8 cellular contexts compared by ENCODE assay signal in the genomic region with DNA sequence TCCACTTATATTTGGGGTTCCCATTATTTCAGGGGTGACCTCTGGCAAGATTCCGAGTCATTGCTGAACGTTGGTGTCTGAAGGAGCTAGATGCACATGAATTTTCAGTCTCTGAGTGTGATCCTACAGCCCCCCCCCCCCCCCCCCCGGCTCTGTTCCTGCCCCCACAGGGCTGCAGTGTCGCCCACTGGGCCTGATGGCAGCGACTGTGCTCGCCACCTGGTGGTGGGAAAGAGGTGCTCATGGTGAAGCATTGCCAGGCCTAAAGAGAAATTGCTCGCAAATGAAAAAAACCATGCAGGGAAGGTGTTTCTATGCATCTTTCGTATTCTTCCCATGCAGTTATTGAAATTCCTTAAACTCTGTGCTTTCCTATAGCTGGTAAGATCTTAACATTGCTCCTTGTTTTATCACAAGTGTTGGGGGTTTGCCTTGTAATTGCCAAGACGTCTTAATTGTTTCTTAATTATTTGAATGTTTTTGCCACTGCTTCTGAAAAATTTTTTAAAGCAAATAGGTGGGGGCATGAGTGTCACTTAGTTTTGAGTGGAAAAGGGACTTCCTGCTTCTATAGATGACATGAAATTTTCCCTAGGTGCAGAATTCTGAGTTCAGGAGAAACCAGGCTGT.
DNase-seq lines count a peak whose midpoint lies in the region; ATAC-seq and TF ChIP-seq lines count a peak whose summit lies in the region.

No MANE protein-coding gene starts in this region.

- H4K91ac ChIP-seq in H9 (ENCODE audit: insufficient read length, low read depth, low read length) = no peak overlapping the region
- H4K91ac ChIP-seq in neuronal stem cell (ENCODE audit: low read depth, low read length, poor library complexity) = no peak overlapping the region

- no peaks in the 10 kb centered on the region for H3K27me3 Mint-ChIP-seq in H9 (ENCODE audit: low read depth)
- no peaks in the 10 kb centered on the region for H3K27me3 Mint-ChIP-seq in activated CD8-positive, alpha-beta T cell treated with anti-CD3 and anti-CD28 coated beads for 36 hours

- H2BK15ac ChIP-seq in H9 (ENCODE audit: low read depth, low read length) = no peak overlapping the region
- no peak overlapping the region for H2BK15ac ChIP-seq in neuronal stem cell (ENCODE audit: low read length)

- peaks cover 0 to 58% (median 0%) of the 10 kb centered on the region in 3 donors for H3K36me3 ChIP-seq in esophagus squamous epithelium
- H3K36me3 ChIP-seq in neuronal stem cell (replicated peaks in 1 of 2; ENCODE audit: control insufficient read depth in 2 of 2, insufficient read depth in 2 of 2, low read length in 2 of 2) = peaks cover 27 to 70% of the 10 kb centered on the region in 2 donors
- H3K36me3 ChIP-seq in vagina = peaks cover 0 to 9% of the 10 kb centered on the region in 2 donors

- TF ChIP-seq CTCF in H9 (conservative IDR thresholded peaks at IDR 0.05) (peak; percentile 82), esophagus squamous epithelium (IDR thresholded peaks at IDR 0.05) (peak; percentile 38 to 77 (median 64)), vagina (IDR thresholded peaks at IDR 0.05) (peak; percentile 13 to 75 (median 69))
- peak; percentile 68 for TF ChIP-seq CTCF in activated CD8-positive, alpha-beta T cell treated with anti-CD3 and anti-CD28 coated beads for 36 hours (IDR thresholded peaks at IDR 0.05)

- H3K23me2 ChIP-seq in H9 (ENCODE audit: insufficient read length, low read depth, low read length, poor library complexity, severe bottlenecking) = no peaks in the 10 kb centered on the region

- H3K79me2 ChIP-seq in H9 (ENCODE audit: insufficient read depth, low read length) = no peaks in the 10 kb centered on the region

- H3K36me3 Mint-ChIP-seq in H9 (ENCODE audit: insufficient read depth in 1 of 3, low read depth in 3 of 3) = peaks cover 16 to 67% (median 63%) of the 10 kb centered on the region in 3 experiments; a peak in 6 of 7 replicates
- no peaks in the 10 kb centered on the region for H3K36me3 Mint-ChIP-seq in activated CD8-positive, alpha-beta T cell treated with anti-CD3 and anti-CD28 coated beads for 36 hours (ENCODE audit: low read depth)

- H2AFZ ChIP-seq in H9 (ENCODE audit: low read length) = no peak overlapping the region
- no peak overlapping the region for H2AFZ ChIP-seq in neuronal stem cell (ENCODE audit: low read length)

- H2BK20ac ChIP-seq in H9 (ENCODE audit: low read depth, low read length, poor library complexity, severe bottlenecking) = no peak overlapping the region

- WGBS in H9 (ENCODE audit: extremely low coverage, insufficient read length, low lambda C conversion rate) = no CpG with 5 or more reads among the region's 9 CpGs
- 28 to 45% methylated on average over 6 to 8 of the region's 9 CpGs for WGBS in esophagus squamous epithelium, 2 donors
- WGBS in neuronal stem cell (ENCODE audit: extremely low coverage in 2 of 2, insufficient read length in 2 of 2, insufficient replicate concordance in 1 of 2), 2 donors = no CpG with 5 or more reads among the region's 9 CpGs

- H3K18ac ChIP-seq in H9 (ENCODE audit: insufficient read length, low read depth, low read length) (no peak overlapping the region), neuronal stem cell (ENCODE audit: low read length) (no peak overlapping the region)

- H4K8ac ChIP-seq in H9 (replicated peaks; ENCODE audit: insufficient read length, low read depth, low read length) = no peak overlapping the region
- H4K8ac ChIP-seq in neuronal stem cell (ENCODE audit: low read depth, low read length) = no peak overlapping the region

- no peaks in the 10 kb centered on the region for H4K20me1 ChIP-seq in H9 (ENCODE audit: control insufficient read depth, insufficient read depth, insufficient read length)

- H3K79me1 ChIP-seq in H9 (ENCODE audit: insufficient read depth, low read depth, low read length, poor library complexity, severe bottlenecking) (no peaks in the 10 kb centered on the region), neuronal stem cell (ENCODE audit: low read depth, low read length) (no peaks in the 10 kb centered on the region)

- H2AK5ac ChIP-seq in H9 (ENCODE audit: insufficient read length, low read length) (no peak overlapping the region), neuronal stem cell (ENCODE audit: low read depth, low read length) (no peak overlapping the region)

- H3K4me3 ChIP-seq in esophagus squamous epithelium (no peak overlapping the region), neuronal stem cell (ENCODE audit: low read length in 2 of 2) (no peak overlapping the region), vagina (no peak overlapping the region)

- H3K9me3 Mint-ChIP-seq in H9 = no peaks in the 10 kb centered on the region
- H3K9me3 Mint-ChIP-seq in activated CD8-positive, alpha-beta T cell treated with anti-CD3 and anti-CD28 coated beads for 36 hours = no peaks in the 10 kb centered on the region

- H3K27ac ChIP-seq in H9 (ENCODE audit: insufficient read length, low read depth, low read length) (no peak overlapping the region), esophagus squamous epithelium (peak overlapping the region in 1 of 4 donors; percentile 2), neuronal stem cell (replicated peaks; ENCODE audit: low read length) (no peak overlapping the region), vagina (peak overlapping the region; percentile 37)

- POLR2A ChIA-PET in activated CD8-positive, alpha-beta T cell treated with anti-CD3 and anti-CD28 coated beads for 36 hours (lab: Charles Lee) = no interaction called here

- H3K9me3 ChIP-seq in H9 (ENCODE audit: control insufficient read depth, low read depth, low read length) (no peaks in the 10 kb centered on the region), esophagus squamous epithelium (no peaks in the 10 kb centered on the region), neuronal stem cell (replicated peaks in 1 of 2; ENCODE audit: control insufficient read depth in 2 of 2, insufficient read depth in 1 of 2, low read depth in 1 of 2, low read length in 2 of 2) (no peaks in the 10 kb centered on the region), vagina (no peaks in the 10 kb centered on the region)

- no peak overlapping the region for H2BK120ac ChIP-seq in H9 (ENCODE audit: low read depth, low read length, poor library complexity, severe bottlenecking)
- no peak overlapping the region for H2BK120ac ChIP-seq in neuronal stem cell (ENCODE audit: low read depth, low read length)

- no peak overlapping the region for H4K5ac ChIP-seq in H9 (ENCODE audit: insufficient read length, low read depth, low read length)

- TF ChIP-seq POLR2A in esophagus squamous epithelium (IDR thresholded peaks at IDR 0.05) = no peak
- no peak for TF ChIP-seq POLR2A in vagina (IDR thresholded peaks at IDR 0.05)

- H3K9ac ChIP-seq in H9 (ENCODE audit: extremely low read depth, insufficient read length, low read length) (no peak overlapping the region), neuronal stem cell (ENCODE audit: low read depth, low read length, poor library complexity) (no peak overlapping the region)

- H3T11ph ChIP-seq in H9 (ENCODE audit: low read length) = no peak overlapping the region

- DNase-seq in NCI-H1436 (lab: John Stamatoyannopoulos, UW) = peak; percentile 9
- no peak for DNase-seq in NCI-H1436 treated with DMSO at 0.1 percent for 48 hours (lab: John Stamatoyannopoulos, UW)
- DNase-seq in H9 = peak; percentile 65
- peak; percentile 1 for DNase-seq in NCI-H1694 treated with DMSO at 0.1 percent for 48 hours (lab: John Stamatoyannopoulos, UW)
- DNase-seq in activated CD8-positive, alpha-beta T cell treated with anti-CD3 and anti-CD28 coated beads for 36 hours = peak; percentile 64
- no peak for DNase-seq in esophagus squamous epithelium (lab: John Stamatoyannopoulos, UW)
- peak; percentile 35 for DNase-seq in neuronal stem cell (ENCODE audit: low spot score)
- DNase-seq in vagina (ENCODE audit: extremely low spot score in 2 of 2) = no peak

- intact Hi-C loops in activated CD8-positive, alpha-beta T cell treated with anti-CD3 and anti-CD28 coated beads for 36 hours (cut with micrococcal nuclease) = no loop called here
- intact Hi-C loops in esophagus squamous epithelium (cut with DNase I) (loop anchor here (5.0 kb wide), 1 partner anchor 320 kb away; no protein-coding TSS in a partner anchor), vagina (cut with DNase I) (loop anchor here (5.0 kb wide), 1 partner anchor 185 kb away; no protein-coding TSS in a partner anchor)

- H3K4me1 Mint-ChIP-seq in H9 = peaks cover 12 to 14% of the 10 kb centered on the region in 2 experiments
- H3K4me1 Mint-ChIP-seq in activated CD8-positive, alpha-beta T cell treated with anti-CD3 and anti-CD28 coated beads for 36 hours (ENCODE audit: low read depth) = no peaks in the 10 kb centered on the region

- H3K23ac ChIP-seq in H9 (ENCODE audit: insufficient read length, low read depth, low read length) = no peak overlapping the region
- H3K23ac ChIP-seq in neuronal stem cell (ENCODE audit: low read depth, low read length, poor library complexity) = no peak overlapping the region

- H3K4me1 ChIP-seq in H9 (ENCODE audit: insufficient read depth, low read length) (0 out of 2 replicates have a peak, but pooled peaks cover 4% of the 10 kb centered on the region), esophagus squamous epithelium (peaks cover 0 to 6% (median under 1%) of the 10 kb centered on the region in 3 donors), neuronal stem cell (ENCODE audit: control insufficient read depth in 2 of 2, insufficient read depth in 1 of 2, low read depth in 1 of 2, low read length in 2 of 2) (no peaks in the 10 kb centered on the region), vagina (peaks cover 28% of the 10 kb centered on the region)

- H2BK5ac ChIP-seq in H9 (ENCODE audit: insufficient read length, low read length) (no peak overlapping the region), neuronal stem cell (ENCODE audit: low read length) (no peak overlapping the region)

- peak overlapping the region; percentile 15 to 73 (median 70); a peak in 4 of 7 replicates for H3K27ac Mint-ChIP-seq in H9
- no peak overlapping the region for H3K27ac Mint-ChIP-seq in activated CD8-positive, alpha-beta T cell treated with anti-CD3 and anti-CD28 coated beads for 36 hours

- H3K4me2 ChIP-seq in H9 (ENCODE audit: insufficient read depth, insufficient read length, low read length) (no peak overlapping the region), neuronal stem cell (ENCODE audit: insufficient read depth, low read length, poor library complexity, severe bottlenecking) (no peak overlapping the region)

- H2BK12ac ChIP-seq in H9 (ENCODE audit: insufficient read length, low read depth, low read length) (no peak overlapping the region), neuronal stem cell (ENCODE audit: low read length) (no peak overlapping the region)

- H3K4ac ChIP-seq in H9 (ENCODE audit: low read depth, low read length) (no peak overlapping the region), neuronal stem cell (ENCODE audit: low read length) (no peak overlapping the region)

- H3K14ac ChIP-seq in H9 (ENCODE audit: insufficient read depth, low read length) (no peak overlapping the region), neuronal stem cell (ENCODE audit: low read length) (no peak overlapping the region)

- H3K27me3 ChIP-seq in H9 (ENCODE audit: insufficient read depth, low read length) (no peaks in the 10 kb centered on the region), esophagus squamous epithelium (no peaks in the 10 kb centered on the region), neuronal stem cell (ENCODE audit: control insufficient read depth in 3 of 3, insufficient read depth in 3 of 3, low read depth in 1 of 3, low read length in 3 of 3) (no peaks in the 10 kb centered on the region), vagina (no peaks in the 10 kb centered on the region)

- no peak overlapping the region for H3K56ac ChIP-seq in H9 (ENCODE audit: insufficient read length, low read depth, low read length)

- no peak overlapping the region for H3K4me3 Mint-ChIP-seq in H9
- H3K4me3 Mint-ChIP-seq in activated CD8-positive, alpha-beta T cell treated with anti-CD3 and anti-CD28 coated beads for 36 hours = no peak overlapping the region

- peak; percentile 60 for ATAC-seq in activated CD8-positive, alpha-beta T cell treated with anti-CD3 and anti-CD28 coated beads for 36 hours

- CTCF ChIA-PET in activated CD8-positive, alpha-beta T cell treated with anti-CD3 and anti-CD28 coated beads for 36 hours (lab: Charles Lee) = interaction anchor here (0.7 to 5.5 kb wide), 18 partner anchors 9 to 342 kb away, joined by 3 to 46 read pairs (median 4); no protein-coding TSS in a partner anchor

Comparison
In these comparisons a context has a peak if more than half of its experiments do, and no peak if none do; other contexts are left out.
1. DNase-seq: peak in NCI-H1436 (single experiment), H9 (single experiment), NCI-H1694 treated with DMSO at 0.1 percent for 48 hours (single experiment), activated CD8-positive, alpha-beta T cell treated with anti-CD3 and anti-CD28 coated beads for 36 hours (single experiment) and neuronal stem cell (single experiment); none in NCI-H1436 treated with DMSO at 0.1 percent for 48 hours (single experiment), esophagus squamous epithelium (single experiment) and vagina (0 of 2).
2. Peak in every context shown above with its lines, with median percentiles within 50 percentile points of each other: CTCF ChIP-seq.